8 cellular contexts compared by ENCODE assay signal in genomic region chr1:29230553-29231378, GRCh38. TPM values are rescaled to one million over a fixed set of nuclear protein-coding genes. Genes with fewer than 3 reads are reported as not detected.
DNase-seq lines count a peak whose midpoint lies in the region; ATAC-seq and TF ChIP-seq lines count a peak whose summit lies in the region.

TSS of gene MECR (minus strand) at chr1:29230934. CDS start at chr1:29230906, 28 bp downstream.

- H3K27ac Mint-ChIP-seq in activated T-helper 17 cell treated with anti-CD3 and anti-CD28 coated beads, Interleukin-2, amount 50 U/mL, for 72 hours = peak within 1 kb of the TSS; percentile 94
- peak within 1 kb of the TSS; percentile 86 to 89 for H3K27ac Mint-ChIP-seq in natural killer cell

- H3K36me3 ChIP-seq in DOHH2 (ENCODE audit: control insufficient read depth, low read length) (peaks cover 2% of the 10 kb centered on the region; the same call in 1 of the 2 replicates), KOPT-K1 (ENCODE audit: insufficient read depth, low read length) (no peaks in the 10 kb centered on the region)

- H4K20me1 ChIP-seq in DOHH2 (ENCODE audit: control insufficient read depth, insufficient read depth, low read depth, low read length) = no peaks in the 10 kb centered on the region

- H3K27me3 Mint-ChIP-seq in activated T-helper 17 cell treated with anti-CD3 and anti-CD28 coated beads, Interleukin-2, amount 50 U/mL, for 72 hours = peaks cover 9% of the 10 kb centered on the region
- peaks cover 11 to 16% of the 10 kb centered on the region in 2 donors for H3K27me3 Mint-ChIP-seq in natural killer cell (ENCODE audit: low read depth in 2 of 2)

- no peaks in the 10 kb centered on the region for H3K9me3 Mint-ChIP-seq in activated T-helper 17 cell treated with anti-CD3 and anti-CD28 coated beads, Interleukin-2, amount 50 U/mL, for 72 hours
- H3K9me3 Mint-ChIP-seq in natural killer cell = no peaks in the 10 kb centered on the region

- H3K4me3 ChIP-seq in DOHH2 (ENCODE audit: low read length) (peak within 1 kb of the TSS; percentile 78), fibroblast of mammary gland (ENCODE audit: control insufficient read depth, low read depth, low read length) (peak within 1 kb of the TSS; percentile 98)

- peaks cover 9% of the 10 kb centered on the region for H3K4me1 Mint-ChIP-seq in activated T-helper 17 cell treated with anti-CD3 and anti-CD28 coated beads, Interleukin-2, amount 50 U/mL, for 72 hours
- peaks cover 20 to 23% of the 10 kb centered on the region in 2 donors for H3K4me1 Mint-ChIP-seq in natural killer cell

- TF ChIP-seq CTCF in DOHH2 (IDR thresholded peaks at IDR 0.05; ENCODE audit: low read depth, low read length, poor library complexity, severe bottlenecking) (peak; percentile 56), fibroblast of mammary gland (conservative IDR thresholded peaks at IDR 0.05; ENCODE audit: control insufficient read depth, insufficient read depth, low read depth, low read length) (no peak), natural killer cell (IDR thresholded peaks at IDR 0.05) (no peak)

- H3K36me3 Mint-ChIP-seq in activated T-helper 17 cell treated with anti-CD3 and anti-CD28 coated beads, Interleukin-2, amount 50 U/mL, for 72 hours (ENCODE audit: low read depth) = no peaks in the 10 kb centered on the region
- H3K36me3 Mint-ChIP-seq in natural killer cell = no peaks in the 10 kb centered on the region

- DNase-seq in RPMI7951 (ENCODE audit: low read depth) (peak; percentile 89), fibroblast of mammary gland (ENCODE audit: low read depth) (peak; percentile 89), natural killer cell (peak; percentile 95)
- DNase-seq in stimulated activated naive CD4-positive, alpha-beta T cell treated with Interleukin-2 at 50 U/mL for 16 hours (lab: John Stamatoyannopoulos, UW) = peak; percentile 91

- no peaks in the 10 kb centered on the region for H3K9me3 ChIP-seq in DOHH2 (ENCODE audit: control insufficient read depth, insufficient read depth, low read length)
- no peaks in the 10 kb centered on the region for H3K9me3 ChIP-seq in KOPT-K1 (ENCODE audit: insufficient read depth, low read length, poor library complexity, severe bottlenecking)

- intact Hi-C loops in natural killer cell (cut with micrococcal nuclease) = no loop called here

- peak within 1 kb of the TSS; percentile 94 for H3K4me2 ChIP-seq in DOHH2 (ENCODE audit: low read length)

- H3K9me2 ChIP-seq in DOHH2 (replicated peaks; ENCODE audit: control insufficient read depth, low read length) = no peaks in the 10 kb centered on the region

- peaks cover 29% of the 10 kb centered on the region for H3K79me2 ChIP-seq in DOHH2 (ENCODE audit: control insufficient read depth, low read length)

- H3K4me1 ChIP-seq in DOHH2 (ENCODE audit: control insufficient read depth, low read length) = peaks cover 23% of the 10 kb centered on the region

- ATAC-seq in GM21723 (IDR thresholded peaks at IDR 0.05; ENCODE audit: unreplicated experiment) = peak; percentile 89
- peak; percentile 99 for ATAC-seq in activated T-helper 17 cell treated with anti-CD3 and anti-CD28 coated beads, Interleukin-2, amount 50 U/mL, for 72 hours (replicated peaks)
- peak; percentile 98 to 99 (median 98) for ATAC-seq in natural killer cell

- H3K27ac ChIP-seq in DOHH2 (ENCODE audit: low read depth, low read length) = no peak within 1 kb of the TSS
- peak within 1 kb of the TSS; percentile 60 for H3K27ac ChIP-seq in KOPT-K1 (ENCODE audit: low read depth, low read length, poor library complexity, severe bottlenecking)

- peaks cover 5% of the 10 kb centered on the region; the same call in 1 of the 2 replicates for H3K27me3 ChIP-seq in DOHH2 (ENCODE audit: control insufficient read depth, low read length)

- H3K4me3 Mint-ChIP-seq in activated T-helper 17 cell treated with anti-CD3 and anti-CD28 coated beads, Interleukin-2, amount 50 U/mL, for 72 hours = peak within 1 kb of the TSS; percentile 98
- peak within 1 kb of the TSS; percentile 91 for H3K4me3 Mint-ChIP-seq in natural killer cell

- H3F3A ChIP-seq in DOHH2 (ENCODE audit: control insufficient read depth, insufficient read depth) = peaks cover 4% of the 10 kb centered on the region; the same call in 1 of the 2 replicates

RNA-seq across cellular contexts. Expression of gene MECR, which starts in this region (rescaled TPM):
- 32.7 and 34.0 TPM in 2 replicates for total RNA-seq in RPMI7951 (2014; rRNA removed; shearing (Covaris generic))
- total RNA-seq in activated T-helper 17 cell treated with anti-CD3 and anti-CD28 coated beads, Interleukin-2, amount 50 U/mL, for 72 hours = 10 to 100 TPM; 21.0 to 38.3 TPM
- 10 to 100 TPM in 1 of 3 donors, 1 to 10 TPM in 2; 8.0 to 11.2 (median 8.8) TPM for total RNA-seq in natural killer cell
